In genomic region chr2:55049794-55050132, GRCh38 we compare ENCODE assay signal across 8 cellular contexts. TPM values are rescaled to one million over a fixed set of nuclear protein-coding genes. Genes with fewer than 3 reads are reported as not detected.
A peak's percentile ranks its signal among the peaks of the same experiment; 100 is the strongest.
DNase-seq lines count a peak whose midpoint lies in the region; ATAC-seq and TF ChIP-seq lines count a peak whose summit lies in the region.

No MANE protein-coding gene starts in this region.

- H3K27ac ChIP-seq in brain microvascular endothelial cell (peak overlapping the region; percentile 99), mesendoderm (ENCODE audit: low read depth, low read length) (peak overlapping the region; percentile 97)

- no peak overlapping the region for H4K5ac ChIP-seq in mesendoderm (ENCODE audit: low read length)

- H2AK5ac ChIP-seq in mesendoderm (ENCODE audit: low read length), result no peak overlapping the region

- peak overlapping the region; percentile 99 for H3K18ac ChIP-seq in mesendoderm (ENCODE audit: low read length)

- peaks cover 48% of the 10 kb centered on the region for H3K79me2 ChIP-seq in mesendoderm (ENCODE audit: control insufficient read depth, insufficient read depth, low read length)

- H3K23ac ChIP-seq in mesendoderm (ENCODE audit: low read length), result peak overlapping the region; percentile 97

- H3K9ac ChIP-seq in mesendoderm (ENCODE audit: low read length), result peak overlapping the region; percentile 100

- peak overlapping the region; percentile 100 for H3K56ac ChIP-seq in mesendoderm (ENCODE audit: low read length)

- H3K79me1 ChIP-seq in mesendoderm (ENCODE audit: low read length), result no peaks in the 10 kb centered on the region

- peak; percentile 0 for ATAC-seq in HG03521 (IDR thresholded peaks at IDR 0.05; ENCODE audit: unreplicated experiment)
- no peak for ATAC-seq in GM19395 (IDR thresholded peaks at IDR 0.05; ENCODE audit: unreplicated experiment)

- peak overlapping the region; percentile 68 for H4K8ac ChIP-seq in mesendoderm (ENCODE audit: low read depth, low read length)

- DNase-seq in GM06990 (ENCODE audit: extremely low read depth, insufficient read length) (no peak), brain microvascular endothelial cell (no peak), mesendoderm (no peak), DMS 273 (lab: John Stamatoyannopoulos, UW; ENCODE audit: unreplicated experiment) (no peak), pons (ENCODE audit: low spot score) (no peak), COR-L47 (lab: John Stamatoyannopoulos, UW) (no peak)

- peaks cover 8% of the 10 kb centered on the region for H3K4me1 ChIP-seq in mesendoderm (ENCODE audit: control insufficient read depth, low read depth, low read length)

- no peak for TF ChIP-seq CTCF in GM06990 (IDR thresholded peaks at IDR 0.05; ENCODE audit: insufficient read depth, low read length, poor library complexity, severe bottlenecking)
- no peak for TF ChIP-seq CTCF in brain microvascular endothelial cell (IDR thresholded peaks at IDR 0.05; ENCODE audit: low read depth, low read length, missing control alignments)

- H3K36me3 ChIP-seq in GM06990 (ENCODE audit: control insufficient read depth, insufficient read depth, low read length) (no peaks in the 10 kb centered on the region), brain microvascular endothelial cell (replicated peaks) (peaks cover 4% of the 10 kb centered on the region), mesendoderm (ENCODE audit: control insufficient read depth, insufficient read depth, low read length) (no peaks in the 10 kb centered on the region)

- in situ Hi-C loops in brain microvascular endothelial cell (cut with HindIII; ENCODE audit: low pct_ligation_motif_present, low sequenced_read_pairs), result loop anchor here (25.0 kb wide), 1 partner anchor 113 kb away; no protein-coding TSS in a partner anchor

- peak overlapping the region; percentile 97 for H3K4ac ChIP-seq in mesendoderm (ENCODE audit: low read depth, low read length)

- no peak overlapping the region for H3K4me2 ChIP-seq in mesendoderm (ENCODE audit: low read length)

- H3K4me3 ChIP-seq in GM06990 (replicated peaks; ENCODE audit: low read depth, low read length), result peak overlapping the region; percentile 72
- H3K4me3 ChIP-seq in brain microvascular endothelial cell (ENCODE audit: low read depth, low read length), result peak overlapping the region; percentile 93
- H3K4me3 ChIP-seq in mesendoderm (ENCODE audit: low read length), result peak overlapping the region; percentile 93

- no peaks in the 10 kb centered on the region for H3K27me3 ChIP-seq in GM06990 (replicated peaks; ENCODE audit: control insufficient read depth, insufficient read depth, low read length)
- H3K27me3 ChIP-seq in brain microvascular endothelial cell (replicated peaks), result no peaks in the 10 kb centered on the region
- no peaks in the 10 kb centered on the region for H3K27me3 ChIP-seq in mesendoderm (ENCODE audit: insufficient read depth, low read length, poor library complexity)

- H2BK15ac ChIP-seq in mesendoderm (replicated peaks; ENCODE audit: low read depth), result no peak overlapping the region

- peak overlapping the region; percentile 95 for H2BK5ac ChIP-seq in mesendoderm (ENCODE audit: low read length)

- peak overlapping the region; percentile 52 for H2BK120ac ChIP-seq in mesendoderm (ENCODE audit: low read depth, low read length)

- WGBS in mesendoderm (ENCODE audit: extremely low coverage, insufficient coverage, low lambda C conversion rate), result no CpG with 5 or more reads among the region's 45 CpGs

RNA-seq across cellular contexts. Expression of gene RTN4, which starts 0.5 kb away (rescaled TPM):
- 369 TPM for polyA plus RNA-seq in mesendoderm (2013, experiment 1 of 2)
- polyA plus RNA-seq in mesendoderm (2013, experiment 2 of 2), result 372 TPM
